ENCODE assay signal across 1 cellular context in the genomic region with DNA sequence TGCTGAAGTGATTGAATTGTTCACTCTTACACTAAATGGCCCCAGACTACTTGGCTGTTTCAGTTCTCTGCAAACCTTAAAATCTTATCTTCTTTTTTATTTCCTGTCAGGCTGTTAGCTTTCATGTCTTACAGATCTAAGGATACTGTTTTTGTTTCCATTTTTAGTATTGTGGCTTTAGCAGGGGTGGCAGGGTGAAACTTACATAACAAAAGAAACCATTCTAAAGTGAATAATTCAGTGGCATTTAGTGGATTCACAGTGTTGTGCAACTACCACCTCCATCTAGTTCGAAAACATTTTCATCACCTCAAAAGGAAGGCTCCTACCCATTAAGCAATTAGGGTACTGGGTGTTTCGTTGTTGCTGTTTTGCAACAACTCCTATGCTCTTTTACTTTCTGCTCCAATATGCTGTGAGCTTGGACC.
A peak's percentile ranks its signal among the peaks of the same experiment; 100 is the strongest.
TF ChIP-seq lines count a peak whose summit lies in the region.

No MANE protein-coding gene starts in this region.

TF ChIP-seq in IMR-90, 13 proteins besides CTCF, POLR2A, EP300 and RAD21:
- no peak for TF ChIP-seq SMC3 (IDR thresholded peaks at IDR 0.05; ENCODE audit: low read depth, low read length)
- peak; percentile 28; the same call in 1 of the 2 replicates for TF ChIP-seq CEBPB (IDR thresholded peaks at IDR 0.05; ENCODE audit: low read depth, low read length)
